8 cellular contexts compared by ENCODE assay signal in genomic region chr17:29131814-29132682, GRCh38. TPM values are rescaled to one million over a fixed set of nuclear protein-coding genes. Genes with fewer than 3 reads are reported as not detected.
DNase-seq lines count a peak whose midpoint lies in the region; TF ChIP-seq lines count a peak whose summit lies in the region.

No MANE protein-coding gene starts in this region.

- peak overlapping the region in 1 of 4 experiments; percentile 4 for H3K4me3 ChIP-seq in fibroblast of lung (replicated peaks in 1 of 4; ENCODE audit: control extremely low read depth in 1 of 4, insufficient read depth in 1 of 4, low read depth in 3 of 4, low read length in 4 of 4)
- H3K4me3 ChIP-seq in sigmoid colon: no peak overlapping the region
- H3K4me3 ChIP-seq in H7 (ENCODE audit: insufficient read depth, low read depth, low read length): no peak overlapping the region

- intact Hi-C loops in sigmoid colon (cut with DNase I): no loop called here

- TF ChIP-seq POLR2A in sigmoid colon (IDR thresholded peaks at IDR 0.05): no peak

- DNase-seq in EH (ENCODE audit: low read depth): peak; percentile 95
- peak; percentile 60 for DNase-seq in OCI-M1 (lab: John Stamatoyannopoulos, UW)
- DNase-seq in fibroblast of lung (ENCODE audit: low read depth in 2 of 2): peak; percentile 88 to 91
- no peak for DNase-seq in sigmoid colon
- DNase-seq in NCI-H1694 treated with DMSO at 0.1 percent for 48 hours (lab: John Stamatoyannopoulos, UW): no peak
- no peak for DNase-seq in DMS153 treated with DMSO at 0.1 percent for 48 hours (lab: John Stamatoyannopoulos, UW; ENCODE audit: unreplicated experiment)
- no peak for DNase-seq in H7
- no peak for DNase-seq in KG1 (lab: John Stamatoyannopoulos, UW)

- peak overlapping the region; percentile 96 for H3K27ac ChIP-seq in fibroblast of lung (ENCODE audit: insufficient read depth, low read length)
- peak overlapping the region in 3 of 4 donors; percentile 19 to 70 (median 45) for H3K27ac ChIP-seq in sigmoid colon

- H3K36me3 ChIP-seq in fibroblast of lung (ENCODE audit: control insufficient read depth, insufficient read depth, low read length) (peaks cover 4% of the 10 kb centered on the region), sigmoid colon (peaks cover 0 to 8% (median 5%) of the 10 kb centered on the region in 4 donors), H7 (replicated peaks; ENCODE audit: control insufficient read depth, insufficient read depth, low read length) (no peaks in the 10 kb centered on the region; the same call in 1 of the 2 replicates)

- H2AFZ ChIP-seq in fibroblast of lung (ENCODE audit: low read length): no peak overlapping the region

- H3K9ac ChIP-seq in fibroblast of lung (ENCODE audit: insufficient read depth, low read length): peak overlapping the region; percentile 11

- WGBS in sigmoid colon, 2 donors: 70 to 82% methylated on average over 9 of the region's 9 CpGs

- peaks cover 5% of the 10 kb centered on the region for H3K79me2 ChIP-seq in fibroblast of lung (ENCODE audit: control insufficient read depth, insufficient read depth, low read length)

- peak overlapping the region; percentile 74 for H3K4me2 ChIP-seq in fibroblast of lung (ENCODE audit: extremely low read depth, insufficient read depth, low read length)

- TF ChIP-seq EP300 in sigmoid colon (IDR thresholded peaks at IDR 0.05): no peak

- no peaks in the 10 kb centered on the region for H3K27me3 ChIP-seq in fibroblast of lung (ENCODE audit: control insufficient read depth, insufficient read depth, low read length)
- no peaks in the 10 kb centered on the region for H3K27me3 ChIP-seq in sigmoid colon
- H3K27me3 ChIP-seq in H7 (ENCODE audit: control insufficient read depth, insufficient read depth, low read length): no peaks in the 10 kb centered on the region

- peaks cover 30% of the 10 kb centered on the region for H3K4me1 ChIP-seq in fibroblast of lung (ENCODE audit: control insufficient read depth, extremely low read depth, insufficient read depth, low read length)
- peaks cover 0 to 20% (median 13%) of the 10 kb centered on the region in 4 donors for H3K4me1 ChIP-seq in sigmoid colon

- no peak for TF ChIP-seq CTCF in fibroblast of lung (conservative IDR thresholded peaks at IDR 0.05 in 1 of 2, IDR thresholded peaks at IDR 0.05 in 1 of 2; ENCODE audit: low read depth in 1 of 2, low read length in 2 of 2)
- no peak for TF ChIP-seq CTCF in sigmoid colon (IDR thresholded peaks at IDR 0.05)

- H3K9me3 ChIP-seq in fibroblast of lung (ENCODE audit: control insufficient read depth, insufficient read depth, low read depth, low read length) (no peaks in the 10 kb centered on the region), sigmoid colon (no peaks in the 10 kb centered on the region)

- H4K20me1 ChIP-seq in fibroblast of lung (ENCODE audit: control insufficient read depth, extremely low read depth, insufficient read depth, low read length): no peaks in the 10 kb centered on the region

RNA-seq across cellular contexts. Expression of gene MYO18A, which starts 48.1 kb away (rescaled TPM):
- 50.3 and 133 TPM in 2 replicates for total RNA-seq in fibroblast of lung
- 11.7 and 17.5 TPM in 2 replicates for polyA plus RNA-seq in fibroblast of lung
- polyA plus RNA-seq in fibroblast of lung (2012): 34.5 and 50.8 TPM in 2 replicates
- 70.6 and 134 TPM in 2 replicates for polyA minus RNA-seq in fibroblast of lung (ENCODE audit: low replicate concordance)
- 10 to 100 TPM; 28.2 to 90.3 (median 53.4) TPM for total RNA-seq in sigmoid colon
- polyA plus RNA-seq in sigmoid colon: 10 to 100 TPM; 24.0 to 92.6 (median 39.8) TPM
- total RNA-seq in H7 (2014; rRNA removed; shearing (Covaris generic)): 13.5 and 16.6 TPM in 2 replicates

Comparison
In these comparisons a context has a peak if more than half of its experiments do, and no peak if none do; other contexts are left out.
1. DNase-seq: peak in EH (single experiment), OCI-M1 (single experiment) and fibroblast of lung (2 of 2); none in sigmoid colon (single experiment), NCI-H1694 treated with DMSO at 0.1 percent for 48 hours (single experiment), DMS153 treated with DMSO at 0.1 percent for 48 hours (single experiment), H7 (single experiment) and KG1 (single experiment).